26 cellular contexts compared by ENCODE assay signal in genomic region chr16:30665155-30665829, GRCh38. TPM values are rescaled to one million over a fixed set of nuclear protein-coding genes. Genes with fewer than 3 reads are reported as not detected.
DNase-seq lines count a peak whose midpoint lies in the region; ATAC-seq and TF ChIP-seq lines count a peak whose summit lies in the region.
"Had no signal": no experiment of that assay in that cellular context is flagged by ENCODE, and none has a peak within 500 bp of the region (broad histone marks: within the 10 kb centered on the region; RNA-seq: fewer than 3 reads in every experiment).

No MANE protein-coding gene starts in this region.

- no peaks in the 10 kb centered on the region for H3K9me3 ChIP-seq in BLaER1 treated with 17β-estradiol and CSF1 and Interleukin-3, amounts not matched to agents 10 nM and 100 nM (replicated peaks in 1 of 11)
- H3K9me3 ChIP-seq in neural progenitor cell (ENCODE audit: low read depth): no peaks in the 10 kb centered on the region
- H3K9me3 ChIP-seq: left ventricle myocardium inferior, upper lobe of left lung had no signal

- peaks cover 38% of the 10 kb centered on the region for H3K4me1 Mint-ChIP-seq in activated T-helper 1 cell treated with anti-CD3 and anti-CD28 coated beads, Interleukin-12 subunit alpha, Interleukin-12 subunit beta, Interleukin-2, Interleukin-4 antibody, amounts not matched to agents 30 ng/mL and 10 ng/mL and 1 ng/mL, durations not matched to agents 14 hours and 24 hours and 36 hours (ENCODE audit: low read depth)
- peaks cover 22% of the 10 kb centered on the region for H3K4me1 Mint-ChIP-seq in neural progenitor cell

- no peak overlapping the region for H3K4me2 ChIP-seq in BLaER1 treated with 17β-estradiol and CSF1 and Interleukin-3, amounts not matched to agents 10 nM and 100 nM
- no peak overlapping the region for H3K4me2 ChIP-seq in neural progenitor cell

- H3K27me3 ChIP-seq in BLaER1 treated with 17β-estradiol and CSF1 and Interleukin-3, amounts not matched to agents 10 nM and 100 nM: no peaks in the 10 kb centered on the region
- H3K27me3 ChIP-seq in neural progenitor cell: no peaks in the 10 kb centered on the region
- H3K27me3 ChIP-seq: brain microvascular endothelial cell, upper lobe of left lung had no signal

- peaks cover 90 to 93% (median 91%) of the 10 kb centered on the region in 11 experiments for H3K36me3 ChIP-seq in BLaER1 treated with 17β-estradiol and CSF1 and Interleukin-3, amounts not matched to agents 10 nM and 100 nM
- H3K36me3 ChIP-seq in neural progenitor cell: no peaks in the 10 kb centered on the region

- peak overlapping the region; percentile 7 for H3K4me3 Mint-ChIP-seq in activated T-helper 1 cell treated with anti-CD3 and anti-CD28 coated beads, Interleukin-12 subunit alpha, Interleukin-12 subunit beta, Interleukin-2, Interleukin-4 antibody, amounts not matched to agents 30 ng/mL and 10 ng/mL and 1 ng/mL, durations not matched to agents 14 hours and 24 hours and 36 hours
- peak overlapping the region; percentile 21 for H3K4me3 Mint-ChIP-seq in neural progenitor cell
- H3K4me3 Mint-ChIP-seq: CD14-positive monocyte, HFFc6 had no signal

- H3K79me2 ChIP-seq in neural progenitor cell (ENCODE audit: low read depth): peaks cover 24% of the 10 kb centered on the region

- H3K9ac ChIP-seq in BLaER1 treated with 17β-estradiol and CSF1 and Interleukin-3, amounts not matched to agents 10 nM and 100 nM: peak overlapping the region in 6 of 11 experiments; percentile 11 to 55 (median 22); a peak in 7 of 22 replicates
- no peak overlapping the region for H3K9ac ChIP-seq in neural progenitor cell

- no peak for TF ChIP-seq CTCF in neural progenitor cell (IDR thresholded peaks at IDR 0.05)

- H3K4me1 ChIP-seq in BLaER1 treated with 17β-estradiol and CSF1 and Interleukin-3, amounts not matched to agents 10 nM and 100 nM: peaks cover 19 to 48% (median 30%) of the 10 kb centered on the region in 10 experiments
- H3K4me1 ChIP-seq in neural progenitor cell: peaks cover 4% of the 10 kb centered on the region

- H3K27me3 Mint-ChIP-seq in activated T-helper 1 cell treated with anti-CD3 and anti-CD28 coated beads, Interleukin-12 subunit alpha, Interleukin-12 subunit beta, Interleukin-2, Interleukin-4 antibody, amounts not matched to agents 30 ng/mL and 10 ng/mL and 1 ng/mL, durations not matched to agents 14 hours and 24 hours and 36 hours (ENCODE audit: insufficient read depth): no peaks in the 10 kb centered on the region
- H3K27me3 Mint-ChIP-seq in neural progenitor cell (ENCODE audit: insufficient read depth, low read depth): no peaks in the 10 kb centered on the region
- H3K27me3 Mint-ChIP-seq: naive thymus-derived CD4-positive, alpha-beta T cell had no signal

- no peak overlapping the region for H2AFZ ChIP-seq in neural progenitor cell (replicated peaks)

- H3K27ac Mint-ChIP-seq in activated T-helper 1 cell treated with anti-CD3 and anti-CD28 coated beads, Interleukin-12 subunit alpha, Interleukin-12 subunit beta, Interleukin-2, Interleukin-4 antibody, amounts not matched to agents 30 ng/mL and 10 ng/mL and 1 ng/mL, durations not matched to agents 14 hours and 24 hours and 36 hours: no peak overlapping the region
- H3K27ac Mint-ChIP-seq in neural progenitor cell: no peak overlapping the region

- H3K9me3 Mint-ChIP-seq in activated T-helper 1 cell treated with anti-CD3 and anti-CD28 coated beads, Interleukin-12 subunit alpha, Interleukin-12 subunit beta, Interleukin-2, Interleukin-4 antibody, amounts not matched to agents 30 ng/mL and 10 ng/mL and 1 ng/mL, durations not matched to agents 14 hours and 24 hours and 36 hours: no peaks in the 10 kb centered on the region
- no peaks in the 10 kb centered on the region for H3K9me3 Mint-ChIP-seq in neural progenitor cell
- H3K9me3 Mint-ChIP-seq: CD14-positive monocyte; HFFc6; naive thymus-derived CD4-positive, alpha-beta T cell had no signal

- DNase-seq in H4 (ENCODE audit: low spot score) (peak; percentile 4), neural progenitor cell (ENCODE audit: low spot score) (no peak), retina (no peak)
- DNase-seq in activated T-helper 1 cell treated with anti-CD3 and anti-CD28 coated beads, Interleukin-12 subunit alpha, Interleukin-12 subunit beta, Interleukin-2, Interleukin-4 antibody, amounts not matched to agents 30 ng/mL and 10 ng/mL and 1 ng/mL, durations not matched to agents 14 hours and 24 hours and 36 hours (ENCODE audit: low spot score): no peak
- DNase-seq in activated CD4-positive, CD25-positive, alpha-beta regulatory T cell (lab: John Stamatoyannopoulos, UW): no peak
- DNase-seq: activated gamma-delta T cell; activated T-cell treated with anti-CD3 and anti-CD28 coated beads for 4 hours; amniotic stem cell; brain microvascular endothelial cell; DND-41; glutamatergic neuron; HFFc6; left ventricle myocardium inferior; midbrain; naive thymus-derived CD4-positive, alpha-beta T cell; NCI-H1092; NCI-H2029; NCI-H526 treated with DMSO at 0.1 percent for 48 hours; SHP77; small intestine; T-helper 9 cell; upper lobe of left lung had no signal

- H4K20me1 ChIP-seq in BLaER1 treated with 17β-estradiol and CSF1 and Interleukin-3, amounts not matched to agents 10 nM and 100 nM: peaks cover 57 to 98% (median 88%) of the 10 kb centered on the region in 11 experiments
- peaks cover 50% of the 10 kb centered on the region for H4K20me1 ChIP-seq in neural progenitor cell (ENCODE audit: low read depth)

- ATAC-seq in activated CD4-positive, CD25-positive, alpha-beta regulatory T cell treated with anti-CD3 and anti-CD28 coated beads, Interleukin-2, amount 50 U/mL, for 24 hours: no peak
- ATAC-seq: naive thymus-derived CD4-positive, alpha-beta T cell had no signal

- intact Hi-C loops in activated T-helper 1 cell treated with anti-CD3 and anti-CD28 coated beads, Interleukin-12 subunit alpha, Interleukin-12 subunit beta, Interleukin-2, Interleukin-4 antibody, amounts not matched to agents 30 ng/mL and 10 ng/mL and 1 ng/mL, durations not matched to agents 14 hours and 24 hours and 36 hours (cut with micrococcal nuclease): no loop called here

- H3K27ac ChIP-seq in BLaER1 treated with 17β-estradiol and CSF1 and Interleukin-3, amounts not matched to agents 10 nM and 100 nM: no peak overlapping the region
- H3K27ac ChIP-seq in neural progenitor cell: no peak overlapping the region
- H3K27ac ChIP-seq: brain microvascular endothelial cell, epithelial cell of prostate, left ventricle myocardium inferior, upper lobe of left lung had no signal

- H3K36me3 Mint-ChIP-seq in activated T-helper 1 cell treated with anti-CD3 and anti-CD28 coated beads, Interleukin-12 subunit alpha, Interleukin-12 subunit beta, Interleukin-2, Interleukin-4 antibody, amounts not matched to agents 30 ng/mL and 10 ng/mL and 1 ng/mL, durations not matched to agents 14 hours and 24 hours and 36 hours (ENCODE audit: low read depth): peaks cover 53% of the 10 kb centered on the region
- H3K36me3 Mint-ChIP-seq in neural progenitor cell: peaks cover 30% of the 10 kb centered on the region

- H3F3A ChIP-seq in neural progenitor cell (ENCODE audit: low read depth): no peaks in the 10 kb centered on the region

- H3K4me3 ChIP-seq in BLaER1 treated with 17β-estradiol and CSF1 and Interleukin-3, amounts not matched to agents 10 nM and 100 nM: no peak overlapping the region
- H3K4me3 ChIP-seq in neural progenitor cell: no peak overlapping the region
- H3K4me3 ChIP-seq: left ventricle myocardium inferior, upper lobe of left lung had no signal

RNA-seq across cellular contexts. Expression of gene FBRS, which starts 7.1 kb away (rescaled TPM):
- total RNA-seq in H4 (2014; rRNA removed; shearing (Covaris generic)): 5.0 and 5.9 TPM in 2 replicates
- 116 and 125 TPM in 2 replicates for total RNA-seq in activated T-helper 1 cell treated with anti-CD3 and anti-CD28 coated beads, Interleukin-12 subunit alpha, Interleukin-12 subunit beta, Interleukin-2, Interleukin-4 antibody, amounts not matched to agents 30 ng/mL and 10 ng/mL and 1 ng/mL, durations not matched to agents 14 hours and 24 hours and 36 hours
- total RNA-seq in neural progenitor cell (ENCODE audit: low replicate concordance): 3.6 and 20.5 TPM in 2 replicates

RNA-seq across cellular contexts. Expression of gene PRR14, which starts 14.5 kb away (rescaled TPM):
- 5.2 and 13.6 TPM in 2 replicates for total RNA-seq in H4 (2014; rRNA removed; shearing (Covaris generic))
- 91.9 and 97.4 TPM in 2 replicates for total RNA-seq in activated T-helper 1 cell treated with anti-CD3 and anti-CD28 coated beads, Interleukin-12 subunit alpha, Interleukin-12 subunit beta, Interleukin-2, Interleukin-4 antibody, amounts not matched to agents 30 ng/mL and 10 ng/mL and 1 ng/mL, durations not matched to agents 14 hours and 24 hours and 36 hours
- 3.5 and 14.6 TPM in 2 replicates for total RNA-seq in neural progenitor cell (ENCODE audit: low replicate concordance)

RNA-seq across cellular contexts. Expression of gene SRCAP, which starts 33.7 kb away (rescaled TPM):
- 5.0 and 6.2 TPM in 2 replicates for total RNA-seq in H4 (2014; rRNA removed; shearing (Covaris generic))
- 91.1 and 93.4 TPM in 2 replicates for total RNA-seq in activated T-helper 1 cell treated with anti-CD3 and anti-CD28 coated beads, Interleukin-12 subunit alpha, Interleukin-12 subunit beta, Interleukin-2, Interleukin-4 antibody, amounts not matched to agents 30 ng/mL and 10 ng/mL and 1 ng/mL, durations not matched to agents 14 hours and 24 hours and 36 hours
- total RNA-seq in neural progenitor cell (ENCODE audit: low replicate concordance): 4.6 and 8.8 TPM in 2 replicates

RNA-seq across cellular contexts. Expression of gene ZNF689, which starts 55.1 kb away (rescaled TPM):
- total RNA-seq in H4 (2014; rRNA removed; shearing (Covaris generic)): 9.6 TPM in 2 replicates
- 14.7 TPM in 2 replicates for total RNA-seq in activated T-helper 1 cell treated with anti-CD3 and anti-CD28 coated beads, Interleukin-12 subunit alpha, Interleukin-12 subunit beta, Interleukin-2, Interleukin-4 antibody, amounts not matched to agents 30 ng/mL and 10 ng/mL and 1 ng/mL, durations not matched to agents 14 hours and 24 hours and 36 hours
- total RNA-seq in neural progenitor cell (ENCODE audit: low replicate concordance): 9.2 and 15.3 TPM in 2 replicates
